Comparison of ENCODE assay signal across 31 cellular contexts in the genomic region with DNA sequence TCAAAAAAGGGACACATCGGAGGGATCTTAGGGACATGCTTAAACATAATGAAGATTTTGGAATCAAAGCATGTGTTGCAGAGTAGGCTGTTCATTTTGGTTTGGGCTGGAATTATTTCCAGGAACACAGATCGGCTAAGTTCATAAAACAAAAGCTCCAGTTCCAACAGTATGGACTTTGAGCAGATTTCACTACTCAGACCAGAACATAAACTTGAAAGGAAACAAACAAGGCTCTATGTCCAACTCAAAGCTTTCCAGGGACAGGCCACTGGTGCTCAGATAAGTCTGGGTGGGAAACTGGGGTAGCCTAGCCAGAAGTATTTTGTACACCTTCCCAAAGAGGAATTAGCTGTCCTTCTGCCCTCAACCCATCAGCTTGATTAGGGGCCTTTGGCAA.
"Had no signal": no experiment of that assay in that cellular context is flagged by ENCODE, and none has a peak within 500 bp of the region (broad histone marks: within the 10 kb centered on the region; RNA-seq: fewer than 3 reads in every experiment).

No MANE protein-coding gene starts in this region.

- H3K4me3 ChIP-seq: body of pancreas, colonic mucosa, dorsolateral prefrontal cortex, heart left ventricle had no signal

- H3K27me3 ChIP-seq: body of pancreas, colonic mucosa had no signal

- H3K27ac Mint-ChIP-seq: activated B cell treated with CpG ODN at 0.5 μM for 24 hours; activated CD8-positive, alpha-beta T cell treated with anti-CD3 and anti-CD28 coated beads for 36 hours; activated naive CD8-positive, alpha-beta T cell treated with anti-CD3 and anti-CD28 coated beads for 36 hours; activated T-helper 17 cell treated with anti-CD3 and anti-CD28 coated beads, Interleukin-2, amount 50 U/mL, for 72 hours; dendritic cell treated with granulocyte-macrophage colony-stimulating factor and Interleukin-4, amounts not matched to agents 40 ng/mL and 50 ng/mL, for 4 days; endodermal cell; T-helper 17 cell; T-helper 2 cell treated with Interferon-gamma antibody and Interleukin-4, amounts not matched to agents 5 μg/mL and 100 μg/mL, for 36 hours had no signal

- H3K4me1 ChIP-seq: colonic mucosa had no signal

- H3K27me3 Mint-ChIP-seq: activated naive CD8-positive, alpha-beta T cell treated with anti-CD3 and anti-CD28 coated beads for 36 hours; dendritic cell treated with granulocyte-macrophage colony-stimulating factor and Interleukin-4, amounts not matched to agents 40 ng/mL and 50 ng/mL, for 4 days had no signal

- DNase-seq: activated B cell treated with CpG ODN at 0.5 μM for 24 hours; activated CD4-positive, alpha-beta T cell treated with anti-CD3 and anti-CD28 coated beads for 48 hours; activated CD4-positive, alpha-beta T cell treated with anti-CD3 and anti-CD28 coated beads, Interleukin-2, amount 50 U/mL, for 1 hour; activated CD4-positive, alpha-beta T cell treated with anti-CD3 and anti-CD28 coated beads, Interleukin-2, amount 50 U/mL, for 48 hours; activated CD8-positive, alpha-beta memory T cell treated with anti-CD3 and anti-CD28 coated beads for 24 hours; activated CD8-positive, alpha-beta T cell treated with anti-CD3 and anti-CD28 coated beads for 36 hours; activated effector memory CD4-positive, alpha-beta T cell treated with Interleukin-2 at 50 U/mL for 16 hours; activated gamma-delta T cell treated with Interleukin-2 at 50 U/mL for 16 hours; activated naive CD4-positive, alpha-beta T cell treated with anti-CD3 and anti-CD28 coated beads, Interleukin-2, amount 50 U/mL, for 16 hours; activated naive CD4-positive, alpha-beta T cell treated with Interleukin-2 at 50 U/mL for 16 hours; activated naive CD8-positive, alpha-beta T cell treated with anti-CD3 and anti-CD28 coated beads for 36 hours; activated T-cell treated with anti-CD3 and anti-CD28 coated beads, Interleukin-2, amount 50 U/mL, for 4 hours; body of pancreas; central memory CD4-positive, alpha-beta T cell; cerebellar nuclear complex; colonic mucosa; dorsolateral prefrontal cortex; effector memory CD4-positive, alpha-beta T cell; endodermal cell; foreskin fibroblast; glutamatergic neuron; heart left ventricle; T-helper 1 cell; T-helper 17 cell; T1000; WERI-Rb-1 had no signal

- H3K36me3 Mint-ChIP-seq: activated naive CD8-positive, alpha-beta T cell treated with anti-CD3 and anti-CD28 coated beads for 36 hours had no signal

- H3K9me3 ChIP-seq: body of pancreas, colonic mucosa, heart left ventricle had no signal

- ATAC-seq: activated CD4-positive, CD25-positive, alpha-beta regulatory T cell treated with anti-CD3 and anti-CD28 coated beads, Interleukin-2, amount 50 U/mL, for 24 hours; activated CD8-positive, alpha-beta T cell treated with anti-CD3 and anti-CD28 coated beads for 36 hours; activated T-cell treated with anti-CD3 and anti-CD28 coated beads, Interleukin-2, amount 50 U/mL, for 4 hours; activated T-helper 17 cell treated with anti-CD3 and anti-CD28 coated beads, Interleukin-2, amount 50 U/mL, for 72 hours; body of pancreas; esophagus mucosa; heart left ventricle; T-helper 17 cell had no signal

- H3K27ac ChIP-seq: body of pancreas, colonic mucosa, dorsolateral prefrontal cortex, heart left ventricle, WERI-Rb-1 had no signal

- H3K9me3 Mint-ChIP-seq: activated B cell treated with CpG ODN at 0.5 μM for 24 hours; activated CD8-positive, alpha-beta T cell treated with anti-CD3 and anti-CD28 coated beads for 36 hours; activated naive CD8-positive, alpha-beta T cell treated with anti-CD3 and anti-CD28 coated beads for 36 hours; activated T-cell treated with anti-CD3 and anti-CD28 coated beads, Interleukin-2, amount 50 U/mL, for 4 hours; activated T-helper 17 cell treated with anti-CD3 and anti-CD28 coated beads, Interleukin-2, amount 50 U/mL, for 72 hours; dendritic cell treated with granulocyte-macrophage colony-stimulating factor and Interleukin-4, amounts not matched to agents 40 ng/mL and 50 ng/mL, for 4 days; endodermal cell had no signal

- H3K36me3 ChIP-seq: colonic mucosa, heart left ventricle, WERI-Rb-1 had no signal

- H3K4me3 Mint-ChIP-seq: activated B cell treated with CpG ODN at 0.5 μM for 24 hours; activated CD8-positive, alpha-beta T cell treated with anti-CD3 and anti-CD28 coated beads for 36 hours; activated naive CD8-positive, alpha-beta T cell treated with anti-CD3 and anti-CD28 coated beads for 36 hours; activated T-cell treated with anti-CD3 and anti-CD28 coated beads, Interleukin-2, amount 50 U/mL, for 4 hours; activated T-helper 17 cell treated with anti-CD3 and anti-CD28 coated beads, Interleukin-2, amount 50 U/mL, for 72 hours; dendritic cell treated with granulocyte-macrophage colony-stimulating factor and Interleukin-4, amounts not matched to agents 40 ng/mL and 50 ng/mL, for 4 days; endodermal cell; T-helper 17 cell; T-helper 2 cell treated with Interferon-gamma antibody and Interleukin-4, amounts not matched to agents 5 μg/mL and 100 μg/mL, for 36 hours had no signal
